ENCODE assay signal across 10 cellular contexts in the genomic region with DNA sequence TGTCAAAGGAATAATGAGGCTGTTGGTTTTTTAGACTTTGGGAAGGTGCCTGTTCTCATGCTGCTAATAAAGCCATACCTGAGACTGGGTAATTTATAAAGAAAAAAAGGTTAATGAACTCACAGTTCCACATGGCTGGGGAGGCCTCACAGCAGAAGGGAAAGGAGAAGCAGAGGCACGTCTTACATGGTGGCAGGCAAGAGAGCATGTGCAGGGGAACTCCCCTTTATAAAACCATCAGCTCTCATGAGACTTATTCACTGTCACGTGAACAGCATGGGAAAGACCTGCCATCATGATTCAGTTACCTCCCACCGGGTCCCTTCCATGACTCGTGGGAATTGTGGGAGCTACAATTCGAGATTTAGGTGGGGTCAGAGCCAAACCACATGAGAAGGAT. TPM values are rescaled to one million over a fixed set of nuclear protein-coding genes. Genes with fewer than 3 reads are reported as not detected.
DNase-seq lines count a peak whose midpoint lies in the region; ATAC-seq and TF ChIP-seq lines count a peak whose summit lies in the region.
"Not testable (repeated sequence)": the region's sequence is repeated elsewhere in the genome, so short reads cannot be mapped to it uniquely, and the experiment has no call there.
"Had no signal": no experiment of that assay in that cellular context is flagged by ENCODE, and none has a peak within 500 bp of the region (broad histone marks: within the 10 kb centered on the region; RNA-seq: fewer than 3 reads in every experiment).

No MANE protein-coding gene starts in this region.

- TF ChIP-seq CTCF in GM23338 (conservative IDR thresholded peaks at IDR 0.05; ENCODE audit: low read depth in 2 of 2); endodermal cell (conservative IDR thresholded peaks at IDR 0.05); fibroblast of mammary gland (conservative IDR thresholded peaks at IDR 0.05; ENCODE audit: control insufficient read depth, insufficient read depth, low read depth, low read length); nephron progenitor cell (IDR thresholded peaks at IDR 0.05); upper lobe of right lung (IDR thresholded peaks at IDR 0.05): not testable (repeated sequence)

- H4K20me1 ChIP-seq in GM23338 (replicated peaks; ENCODE audit: insufficient read depth), result peaks cover 85% of the 10 kb centered on the region

- H3K36me3 Mint-ChIP-seq in GM23338 (ENCODE audit: low read depth) (peaks cover 28% of the 10 kb centered on the region), endodermal cell (ENCODE audit: low read depth) (peaks cover 39% of the 10 kb centered on the region), nephron progenitor cell (ENCODE audit: low read depth) (peaks cover 70% of the 10 kb centered on the region)

- H3K27me3 ChIP-seq in GM23338 (ENCODE audit: insufficient read depth); endodermal cell (ENCODE audit: control insufficient read depth, insufficient read depth, low read length, poor library complexity, severe bottlenecking); upper lobe of right lung: not testable (repeated sequence)

- H3K27me3 Mint-ChIP-seq in GM23338 (ENCODE audit: insufficient read depth, low read depth, poor library complexity), result peaks cover 16% of the 10 kb centered on the region
- H3K27me3 Mint-ChIP-seq in endodermal cell (ENCODE audit: insufficient read depth); nephron progenitor cell (ENCODE audit: low read depth, poor library complexity): not testable (repeated sequence)

- H3K4me2 ChIP-seq in GM23338, result not testable (repeated sequence)

- ATAC-seq in GM23338, upper lobe of right lung: not testable (repeated sequence)

- peaks cover 54% of the 10 kb centered on the region for H3K4me1 ChIP-seq in GM23338 (ENCODE audit: insufficient read depth)
- not testable (repeated sequence) for H3K4me1 ChIP-seq in endodermal cell (ENCODE audit: control insufficient read depth, insufficient read depth, low read length)
- H3K4me1 ChIP-seq in upper lobe of right lung, result peaks cover 27% of the 10 kb centered on the region

- H2AFZ ChIP-seq in GM23338, result not testable (repeated sequence)

- H3K27ac Mint-ChIP-seq in GM23338 (peak overlapping the region; percentile 46), endodermal cell (peak overlapping the region; percentile 63), nephron progenitor cell (peak overlapping the region; percentile 43)

- H3K9me2 ChIP-seq in GM23338 (ENCODE audit: insufficient read depth), result not testable (repeated sequence)

- not testable (repeated sequence) for H3K9me3 ChIP-seq in endodermal cell (ENCODE audit: control insufficient read depth, low read length); upper lobe of right lung

- peaks cover 80% of the 10 kb centered on the region for H3K4me1 Mint-ChIP-seq in GM23338
- H3K4me1 Mint-ChIP-seq in endodermal cell, result peaks cover 44% of the 10 kb centered on the region
- peaks cover 76% of the 10 kb centered on the region for H3K4me1 Mint-ChIP-seq in nephron progenitor cell

- 92 to 93% methylated on average over 4 to 5 of the region's 5 CpGs for WGBS in endodermal cell (ENCODE audit: insufficient coverage in 1 of 2, insufficient read length in 1 of 2), 2 experiments

- H3F3A ChIP-seq in GM23338 (replicated peaks; ENCODE audit: low read depth), result not testable (repeated sequence)

- not testable (repeated sequence) for H3K4me3 Mint-ChIP-seq in GM23338, endodermal cell, nephron progenitor cell

- H3K36me3 ChIP-seq in GM23338 (ENCODE audit: insufficient read depth); upper lobe of right lung: not testable (repeated sequence)
- H3K36me3 ChIP-seq in endodermal cell (ENCODE audit: control insufficient read depth, insufficient read depth, low read length), result peaks cover 47% of the 10 kb centered on the region

- H3K79me2 ChIP-seq in GM23338 (replicated peaks; ENCODE audit: insufficient read depth), result peaks cover 100% of the 10 kb centered on the region

- H3K9me3 Mint-ChIP-seq in GM23338, endodermal cell, nephron progenitor cell: not testable (repeated sequence)

- DNase-seq in GM23338 (ENCODE audit: low spot score); endodermal cell; nephron progenitor cell: not testable (repeated sequence)
- peak; percentile 12 for DNase-seq in activated effector memory CD4-positive, alpha-beta T cell treated with anti-CD3 and anti-CD28 coated beads, Interleukin-2, amount 50 U/mL, for 16 hours
- DNase-seq in fibroblast of mammary gland (ENCODE audit: low read depth) (peak; percentile 42), posterior vena cava (ENCODE audit: low spot score) (peak; percentile 28), upper lobe of right lung (peak; percentile 2)

- H3K27ac ChIP-seq in GM23338 (ENCODE audit: low read depth), result peak overlapping the region; percentile 75; the same call in 1 of the 2 replicates
- not testable (repeated sequence) for H3K27ac ChIP-seq in endodermal cell (ENCODE audit: low read depth, low read length); upper lobe of right lung

- H3K9ac ChIP-seq in endodermal cell (ENCODE audit: extremely low read depth, low read length, poor library complexity, severe bottlenecking), result not testable (repeated sequence)

- intact Hi-C loops in posterior vena cava (cut with DNase I); upper lobe of right lung (cut with DNase I): not testable (repeated sequence)

- H3K4me3 ChIP-seq in GM23338; endodermal cell (ENCODE audit: low read length); fibroblast of mammary gland (ENCODE audit: control insufficient read depth, low read depth, low read length); upper lobe of right lung: not testable (repeated sequence)

RNA-seq across cellular contexts. Expression of a gene that starts 37.7 kb away (rescaled TPM):
- 42.4 and 47.3 TPM in 2 replicates for total RNA-seq in GM23338 (2014; rRNA removed; shearing (Covaris generic))
- polyA plus RNA-seq in GM23338 (2016; fragmentation: Nextera tagmentation; extraction: Ambion mirVana), result 101 and 113 TPM in 2 replicates
- total RNA-seq in endodermal cell, result 10 to 100 TPM; 71.9 to 73.3 TPM
- polyA plus RNA-seq in endodermal cell (2013, experiment 1 of 2), result 56.9 TPM
- 50.0 TPM for polyA plus RNA-seq in endodermal cell (2013, experiment 2 of 2)
- total RNA-seq in posterior vena cava, result 10 to 100 TPM; 23.1 to 25.9 TPM
- total RNA-seq in upper lobe of right lung, result 21.1 TPM
- total RNA-seq: A172; CD4-positive, alpha-beta T cell; CD8-positive, alpha-beta T cell had no signal
